In genomic region chr10:98267894-98268693, GRCh38 we compare ENCODE assay signal across 8 cellular contexts. TPM values are rescaled to one million over a fixed set of nuclear protein-coding genes. Genes with fewer than 3 reads are reported as not detected.
DNase-seq lines count a peak whose midpoint lies in the region; ATAC-seq and TF ChIP-seq lines count a peak whose summit lies in the region.

TSS of gene LOXL4 (minus strand) at chr10:98268194. CDS start at chr10:98263019, 5,175 bp downstream.

- peaks cover 17% of the 10 kb centered on the region for H3K4me1 ChIP-seq in neural progenitor cell

- no peaks in the 10 kb centered on the region for H3K79me2 ChIP-seq in neural progenitor cell (ENCODE audit: low read depth)

- H3K4me3 Mint-ChIP-seq in T-helper 17 cell (peak within 1 kb of the TSS; percentile 89), neural progenitor cell (peak within 1 kb of the TSS; percentile 82)

- TF ChIP-seq CTCF in AG04449 (IDR thresholded peaks at IDR 0.05; ENCODE audit: insufficient read depth, low read length, missing control alignments) (no peak), GM13977 (IDR thresholded peaks at IDR 0.05; ENCODE audit: extremely low read depth, insufficient read depth, missing control alignments) (no peak), fibroblast of pulmonary artery (IDR thresholded peaks at IDR 0.05; ENCODE audit: low read length, missing control alignments) (no peak), neural progenitor cell (IDR thresholded peaks at IDR 0.05) (no peak)

- H3K9me3 ChIP-seq in T-helper 17 cell (ENCODE audit: control insufficient read depth, low read length, poor library complexity, severe bottlenecking) (no peaks in the 10 kb centered on the region), neural progenitor cell (ENCODE audit: low read depth) (no peaks in the 10 kb centered on the region)

- no peaks in the 10 kb centered on the region for H3K9me3 Mint-ChIP-seq in neural progenitor cell

- H3K36me3 Mint-ChIP-seq in T-helper 17 cell (ENCODE audit: low read depth) (peaks cover 5% of the 10 kb centered on the region), neural progenitor cell (no peaks in the 10 kb centered on the region)

- peaks cover 16% of the 10 kb centered on the region for H3K27me3 ChIP-seq in neural progenitor cell

- in situ Hi-C loops in GM13977 (cut with MboI; ENCODE audit: low pct_unique_long_range_greater_than_20kb, low sequenced_read_pairs, unreplicated experiment): no loop called here

- peaks cover 72% of the 10 kb centered on the region for H3K27me3 Mint-ChIP-seq in T-helper 17 cell
- peaks cover 7% of the 10 kb centered on the region for H3K27me3 Mint-ChIP-seq in neural progenitor cell (ENCODE audit: insufficient read depth, low read depth)

- DNase-seq in AG04449 (ENCODE audit: low read depth, low spot score): no peak
- DNase-seq in GM13977 (ENCODE audit: low spot score): peak; percentile 75
- no peak for DNase-seq in T-helper 17 cell
- DNase-seq in fibroblast of pulmonary artery (ENCODE audit: low read depth): peak; percentile 7
- DNase-seq in neural progenitor cell (ENCODE audit: low spot score): peak; percentile 60
- DNase-seq in T1000 (lab: John Stamatoyannopoulos, UW): no peak
- no peak for DNase-seq in stimulated activated CD4-positive, alpha-beta T cell treated with anti-CD3 and anti-CD28 coated beads, Interleukin-4, amount 100 ng/mL, for 4 hours

- CTCF ChIA-PET in AG04449 (lab: Yijun Ruan, JAX): interaction anchor here (0.7 to 12.0 kb wide), 5 partner anchors 13 to 127 kb away, joined by 3 to 142 read pairs (median 4); no protein-coding TSS in a partner anchor

- H3K4me1 Mint-ChIP-seq in T-helper 17 cell: peaks cover 11% of the 10 kb centered on the region
- H3K4me1 Mint-ChIP-seq in neural progenitor cell: peaks cover 31% of the 10 kb centered on the region

- ATAC-seq in T-helper 17 cell (peak; percentile 51), HG03521 (IDR thresholded peaks at IDR 0.05; ENCODE audit: unreplicated experiment) (no peak)

- POLR2A ChIA-PET in AG04449 (lab: Yijun Ruan, JAX): interaction anchor here (0.7 to 1.5 kb wide), 6 partner anchors 41 to 136 kb away, joined by 3 to 6 read pairs (median 3); no protein-coding TSS in a partner anchor

- peak within 1 kb of the TSS; percentile 54 for H3K4me3 ChIP-seq in AG04449 (ENCODE audit: low read depth, low read length)
- H3K4me3 ChIP-seq in fibroblast of pulmonary artery (replicated peaks; ENCODE audit: low read depth, low read length): peak within 1 kb of the TSS; percentile 48
- H3K4me3 ChIP-seq in neural progenitor cell: peak within 1 kb of the TSS; percentile 61

- H2AFZ ChIP-seq in neural progenitor cell (replicated peaks): peak within 1 kb of the TSS; percentile 94

- no peak within 1 kb of the TSS for H3K27ac ChIP-seq in neural progenitor cell

- no peak within 1 kb of the TSS for H3K9ac ChIP-seq in neural progenitor cell

- H3K4me2 ChIP-seq in neural progenitor cell: peak within 1 kb of the TSS; percentile 98

- no peaks in the 10 kb centered on the region for H3K36me3 ChIP-seq in neural progenitor cell

- no peaks in the 10 kb centered on the region for H4K20me1 ChIP-seq in neural progenitor cell (ENCODE audit: low read depth)

- H3F3A ChIP-seq in neural progenitor cell (ENCODE audit: low read depth): peaks cover 10% of the 10 kb centered on the region

- H3K27ac Mint-ChIP-seq in T-helper 17 cell (no peak within 1 kb of the TSS), neural progenitor cell (no peak within 1 kb of the TSS)

RNA-seq across cellular contexts. Expression of gene LOXL4, which starts in this region (rescaled TPM):
- total RNA-seq in T-helper 17 cell: not detected
- 0.77 and 0.92 TPM in 2 replicates for total RNA-seq in neural progenitor cell (ENCODE audit: low replicate concordance)

Comparison
In these comparisons a context has a peak if more than half of its experiments do, and no peak if none do; other contexts are left out.
1. Peak in ATAC-seq in T-helper 17 cell; RNA of the gene not detected or under 1 TPM.
2. Peak in DNase-seq, H3K4me3 ChIP-seq and H3K4me2 ChIP-seq in neural progenitor cell; RNA of the gene not detected or under 1 TPM.
3. DNase-seq: peak in GM13977 (single experiment) and fibroblast of pulmonary artery (single experiment); none in AG04449 (single experiment), T-helper 17 cell (0 of 3), T1000 (single experiment) and stimulated activated CD4-positive, alpha-beta T cell treated with anti-CD3 and anti-CD28 coated beads, Interleukin-4, amount 100 ng/mL, for 4 hours (0 of 2).
4. Peak in every context shown above with its lines, with median percentiles within 50 percentile points of each other: H3K4me3 ChIP-seq.